Comparison of ENCODE assay signal across 16 cellular contexts in the genomic region with DNA sequence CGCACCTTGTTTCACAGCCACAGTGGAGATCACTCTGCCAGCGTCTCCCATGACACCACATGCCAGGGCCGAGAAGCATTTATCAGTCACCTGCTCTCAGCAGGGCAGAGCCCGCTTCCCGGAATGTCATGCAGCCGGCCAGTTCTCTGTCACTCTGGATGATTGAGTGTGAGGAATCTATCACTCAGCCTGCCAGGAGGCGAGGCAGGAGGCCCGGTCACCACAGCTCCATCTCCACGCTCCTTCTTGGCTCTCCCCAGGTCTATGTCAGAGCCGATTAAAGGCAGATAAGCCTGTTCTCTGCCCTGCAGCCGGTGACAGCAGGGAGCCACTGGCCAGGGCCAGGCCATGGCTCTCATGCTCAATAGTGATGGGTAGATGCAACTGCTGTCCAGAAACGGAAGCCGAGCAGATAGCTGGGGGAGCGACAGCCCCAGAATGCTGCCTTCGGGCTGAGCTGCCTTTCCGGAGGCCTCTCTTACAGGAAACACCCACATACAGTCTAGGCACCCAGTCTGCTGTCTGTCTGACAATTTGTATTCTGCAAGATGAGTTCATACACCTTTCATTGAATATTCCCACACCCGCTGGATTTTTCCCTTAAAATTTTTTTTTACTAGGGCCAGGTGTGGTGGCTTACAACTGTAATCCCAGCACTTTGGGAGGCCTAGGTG.
DNase-seq lines count a peak whose midpoint lies in the region; ATAC-seq and TF ChIP-seq lines count a peak whose summit lies in the region.
"Had no signal": no experiment of that assay in that cellular context is flagged by ENCODE, and none has a peak within 500 bp of the region (broad histone marks: within the 10 kb centered on the region; RNA-seq: fewer than 3 reads in every experiment).

No MANE protein-coding gene starts in this region.

- H3K9ac ChIP-seq in SK-N-SH: no peak overlapping the region

- H3K79me2 ChIP-seq in SK-N-SH (ENCODE audit: insufficient read depth): no peaks in the 10 kb centered on the region

- H3K27me3 ChIP-seq in SK-N-SH (ENCODE audit: insufficient read depth): no peaks in the 10 kb centered on the region; the same call in 1 of the 2 replicates
- H3K27me3 ChIP-seq in left ventricle myocardium inferior (ENCODE audit: low read depth): peaks cover 15% of the 10 kb centered on the region
- H3K27me3 ChIP-seq in psoas muscle (ENCODE audit: insufficient read depth in 3 of 3, low read length in 2 of 3): no peaks in the 10 kb centered on the region
- H3K27me3 ChIP-seq: uterus had no signal

- no peak for TF ChIP-seq RAD21 in SK-N-SH (IDR thresholded peaks at IDR 0.05; ENCODE audit: low read length)

- H3K27ac ChIP-seq in SK-N-SH (ENCODE audit: low read depth in 2 of 2, low read length in 1 of 2) (peak overlapping the region in 1 of 2 experiments; percentile 47; a peak in 1 of 4 replicates), left ventricle myocardium inferior (replicated peaks) (peak overlapping the region; percentile 57), psoas muscle (no peak overlapping the region)
- H3K27ac ChIP-seq: 22Rv1, PC-9, SJCRH30, uterus had no signal

- TF ChIP-seq CTCF in SK-N-SH (IDR thresholded peaks at IDR 0.05) (no peak), left ventricle myocardium inferior (IDR thresholded peaks at IDR 0.05; ENCODE audit: borderline replicate concordance) (no peak), psoas muscle (IDR thresholded peaks at IDR 0.05) (no peak)

- POLR2A ChIA-PET in SK-N-SH (lab: Yijun Ruan, JAX): no interaction called here

- no peaks in the 10 kb centered on the region for H3K36me3 ChIP-seq in SK-N-SH (replicated peaks in 1 of 2; ENCODE audit: control insufficient read depth in 1 of 2, insufficient read depth in 2 of 2, low read length in 1 of 2)
- no peaks in the 10 kb centered on the region for H3K36me3 ChIP-seq in left ventricle myocardium inferior
- no peaks in the 10 kb centered on the region for H3K36me3 ChIP-seq in psoas muscle (ENCODE audit: insufficient read depth in 1 of 2, low read depth in 1 of 2)
- H3K36me3 ChIP-seq: HAP-1, SJCRH30, uterus had no signal

- H3K9me2 ChIP-seq in SK-N-SH: no peaks in the 10 kb centered on the region

- H4K20me1 ChIP-seq in SK-N-SH (ENCODE audit: insufficient read depth): no peaks in the 10 kb centered on the region

- intact Hi-C loops in left ventricle myocardium inferior (cut with micrococcal nuclease): no loop called here
- intact Hi-C loops in psoas muscle (cut with DNase I): no loop called here

- TF ChIP-seq EP300 in SK-N-SH (IDR thresholded peaks at IDR 0.05; ENCODE audit: borderline replicate concordance in 1 of 2, low read depth in 1 of 2, low read length in 1 of 2): no peak; a peak in 1 of 4 replicates

- H3K4me1 ChIP-seq in SK-N-SH (ENCODE audit: control insufficient read depth in 1 of 2, insufficient read depth in 2 of 2, low read depth in 1 of 2, low read length in 1 of 2) (peaks cover 0 to 8% of the 10 kb centered on the region in 2 experiments; a peak in 1 of 4 replicates), left ventricle myocardium inferior (peaks cover 16% of the 10 kb centered on the region), psoas muscle (no peaks in the 10 kb centered on the region)
- H3K4me1 ChIP-seq: HAP-1, SJCRH30, uterus had no signal

- peak; percentile 83 to 99 (median 92) for ATAC-seq in psoas muscle
- ATAC-seq: effector memory CD8-positive, alpha-beta T cell had no signal

- no peak overlapping the region for H2AFZ ChIP-seq in SK-N-SH (ENCODE audit: low read depth)
- H2AFZ ChIP-seq: PC-9 had no signal

- H3K4me3 ChIP-seq in SK-N-SH (ENCODE audit: low read depth in 2 of 2, low read length in 1 of 2) (no peak overlapping the region), left ventricle myocardium inferior (no peak overlapping the region), psoas muscle (no peak overlapping the region)
- H3K4me3 ChIP-seq: HAP-1, PC-9, SJCRH30, uterus had no signal

- no peak overlapping the region for H3K4me2 ChIP-seq in SK-N-SH
- H3K4me2 ChIP-seq: PC-9 had no signal

- H3K9me3 ChIP-seq in SK-N-SH: no peaks in the 10 kb centered on the region
- H3K9me3 ChIP-seq in left ventricle myocardium inferior (replicated peaks): peaks cover 8% of the 10 kb centered on the region
- no peaks in the 10 kb centered on the region for H3K9me3 ChIP-seq in psoas muscle
- H3K9me3 ChIP-seq: HAP-1, SJCRH30, uterus had no signal

- CTCF ChIA-PET in SK-N-SH (lab: Yijun Ruan, JAX): interaction anchor here (1.0 to 2.6 kb wide), 2 partner anchors 158 to 165 kb away, joined by 4 to 13 read pairs; no protein-coding TSS in a partner anchor

- DNase-seq in DMS153 (lab: John Stamatoyannopoulos, UW): peak; percentile 6
- DNase-seq in DMS153 treated with DMSO at 0.1 percent for 48 hours (lab: John Stamatoyannopoulos, UW; ENCODE audit: unreplicated experiment): no peak
- peak; percentile 68 for DNase-seq in SK-N-SH
- DNase-seq in left ventricle myocardium inferior: peak; percentile 57
- DNase-seq in psoas muscle: peak; percentile 25 to 62
- DNase-seq in T-helper 9 cell: no peak
- no peak for DNase-seq in nucleus accumbens (lab: John Stamatoyannopoulos, UW)
- DNase-seq in stimulated activated CD4-positive, alpha-beta T cell treated with anti-CD3 and anti-CD28 coated beads, Interleukin-4, amount 100 ng/mL, for 4 hours: no peak
- DNase-seq: effector memory CD8-positive, alpha-beta T cell; KG1; NCI-H748 treated with DMSO at 0.1 percent for 48 hours; SJCRH30; uterus had no signal

- WGBS in SK-N-SH (ENCODE audit: low lambda C conversion rate): 22% methylated on average over 10 of the region's 17 CpGs
- 25 to 38% (median 35%) methylated on average over 17 of the region's 17 CpGs for WGBS in psoas muscle, 3 donors

- H3F3A ChIP-seq in SK-N-SH (replicated peaks; ENCODE audit: insufficient read depth): no peaks in the 10 kb centered on the region

TF ChIP-seq in SK-N-SH, 30 proteins besides CTCF, POLR2A, EP300 and RAD21:
- TF ChIP-seq TEAD4 (IDR thresholded peaks at IDR 0.05; ENCODE audit: borderline replicate concordance, insufficient read depth) (no peak), GATA2 (CRISPR knock-in tag; IDR thresholded peaks at IDR 0.05) (peak; percentile 75), MXI1 (IDR thresholded peaks at IDR 0.05; ENCODE audit: low read depth, low read length) (no peak; the same call in 1 of the 2 replicates)
- TF ChIP-seq, protein P1, sequence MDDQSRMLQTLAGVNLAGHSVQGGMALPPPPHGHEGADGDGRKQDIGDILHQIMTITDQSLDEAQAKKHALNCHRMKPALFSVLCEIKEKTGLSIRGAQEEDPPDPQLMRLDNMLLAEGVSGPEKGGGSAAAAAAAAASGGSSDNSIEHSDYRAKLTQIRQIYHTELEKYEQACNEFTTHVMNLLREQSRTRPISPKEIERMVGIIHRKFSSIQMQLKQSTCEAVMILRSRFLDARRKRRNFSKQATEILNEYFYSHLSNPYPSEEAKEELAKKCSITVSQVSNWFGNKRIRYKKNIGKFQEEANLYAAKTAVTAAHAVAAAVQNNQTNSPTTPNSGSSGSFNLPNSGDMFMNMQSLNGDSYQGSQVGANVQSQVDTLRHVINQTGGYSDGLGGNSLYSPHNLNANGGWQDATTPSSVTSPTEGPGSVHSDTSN (IDR thresholded peaks at IDR 0.05): no peak
- TF ChIP-seq, protein P2, sequence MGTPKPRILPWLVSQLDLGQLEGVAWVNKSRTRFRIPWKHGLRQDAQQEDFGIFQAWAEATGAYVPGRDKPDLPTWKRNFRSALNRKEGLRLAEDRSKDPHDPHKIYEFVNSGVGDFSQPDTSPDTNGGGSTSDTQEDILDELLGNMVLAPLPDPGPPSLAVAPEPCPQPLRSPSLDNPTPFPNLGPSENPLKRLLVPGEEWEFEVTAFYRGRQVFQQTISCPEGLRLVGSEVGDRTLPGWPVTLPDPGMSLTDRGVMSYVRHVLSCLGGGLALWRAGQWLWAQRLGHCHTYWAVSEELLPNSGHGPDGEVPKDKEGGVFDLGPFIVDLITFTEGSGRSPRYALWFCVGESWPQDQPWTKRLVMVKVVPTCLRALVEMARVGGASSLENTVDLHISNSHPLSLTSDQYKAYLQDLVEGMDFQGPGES (IDR thresholded peaks at IDR 0.05; ENCODE audit: low read depth, low read length): no peak

Comparison
In these comparisons a context has a peak if more than half of its experiments do, and no peak if none do; other contexts are left out.
1. DNase-seq: peak in DMS153 (single experiment), SK-N-SH (single experiment), left ventricle myocardium inferior (single experiment) and psoas muscle (2 of 2); none in DMS153 treated with DMSO at 0.1 percent for 48 hours (single experiment), T-helper 9 cell (single experiment), nucleus accumbens (0 of 56) and stimulated activated CD4-positive, alpha-beta T cell treated with anti-CD3 and anti-CD28 coated beads, Interleukin-4, amount 100 ng/mL, for 4 hours (0 of 2).